In the genomic region with DNA sequence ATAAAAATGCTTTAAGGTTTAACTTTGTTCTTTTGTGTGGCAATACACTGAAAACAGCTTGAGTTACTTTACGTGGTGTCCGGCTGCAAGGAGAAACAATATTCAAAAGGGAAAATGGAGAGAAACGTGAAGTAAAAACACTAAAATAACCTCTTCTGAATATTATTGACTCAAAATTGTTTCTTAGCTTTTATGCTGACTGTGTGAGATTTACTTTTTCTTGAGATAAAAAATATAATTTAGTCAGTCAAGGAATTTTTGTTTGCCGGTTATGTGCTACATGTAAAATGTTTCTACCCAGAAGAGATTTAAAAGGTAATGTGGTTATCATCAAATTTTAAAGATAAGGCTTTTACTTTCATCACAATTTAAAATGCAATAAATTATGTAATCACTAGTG, we compare ENCODE assay signal across 8 cellular contexts.
"Had no signal": no experiment of that assay in that cellular context is flagged by ENCODE, and none has a peak within 500 bp of the region (broad histone marks: within the 10 kb centered on the region; RNA-seq: fewer than 3 reads in every experiment).

No MANE protein-coding gene starts in this region.

- H3K27ac ChIP-seq: KMS-11 had no signal

- H3K4me2 ChIP-seq: GM23338, KMS-11 had no signal

- H2AFZ ChIP-seq: GM23338 had no signal

- FAIRE-seq: H1, H54, HTR-8/SVneo had no signal

- ATAC-seq: GM23338 had no signal

- H3K27ac Mint-ChIP-seq: GM23338, H9 had no signal

- H3K4me3 ChIP-seq: GM23338 had no signal

- DNase-seq: H9, HCEC 1CT, KBM-7 had no signal

- H3K4me3 Mint-ChIP-seq: GM23338, H9 had no signal

- H3K9me3 Mint-ChIP-seq: GM23338 had no signal

- H3K9ac ChIP-seq: KMS-11 had no signal
